Comparison of ENCODE assay signal across 1 cellular context in the genomic region with DNA sequence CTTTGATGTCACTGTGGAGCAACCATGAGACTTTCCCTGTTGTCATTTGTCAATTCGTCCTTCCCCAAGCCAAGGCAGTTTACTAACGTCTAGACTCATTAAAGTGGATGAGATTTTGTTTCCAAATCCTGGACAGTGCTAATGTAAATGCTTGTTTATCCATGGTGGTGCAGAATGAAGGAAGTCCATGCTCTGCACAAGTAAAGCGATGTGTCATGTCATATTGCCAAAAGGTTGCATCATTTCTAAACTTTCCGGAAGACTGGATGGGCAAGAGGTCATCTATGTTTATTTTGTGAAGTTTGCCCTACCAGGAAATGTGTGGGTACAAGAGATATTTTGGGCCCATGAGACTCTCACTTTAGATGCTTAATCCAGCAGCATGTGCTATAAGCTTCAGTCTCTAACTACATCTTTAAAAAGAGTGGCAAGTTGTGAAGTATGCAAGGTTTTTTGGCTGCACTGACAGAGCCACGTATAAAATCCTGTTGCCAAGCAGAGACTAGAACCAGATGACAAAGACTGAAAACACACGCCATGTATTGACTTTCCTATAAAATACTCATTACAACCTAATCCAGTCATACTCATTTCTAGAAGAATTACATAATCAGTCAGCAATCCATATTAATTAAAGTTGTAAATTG.
TF ChIP-seq lines count a peak whose summit lies in the region.

No MANE protein-coding gene starts in this region.

TF ChIP-seq in K562, 482 proteins besides CTCF, POLR2A, EP300 and RAD21 (continued from another document and continues in another):
- TF ChIP-seq, protein P1, sequence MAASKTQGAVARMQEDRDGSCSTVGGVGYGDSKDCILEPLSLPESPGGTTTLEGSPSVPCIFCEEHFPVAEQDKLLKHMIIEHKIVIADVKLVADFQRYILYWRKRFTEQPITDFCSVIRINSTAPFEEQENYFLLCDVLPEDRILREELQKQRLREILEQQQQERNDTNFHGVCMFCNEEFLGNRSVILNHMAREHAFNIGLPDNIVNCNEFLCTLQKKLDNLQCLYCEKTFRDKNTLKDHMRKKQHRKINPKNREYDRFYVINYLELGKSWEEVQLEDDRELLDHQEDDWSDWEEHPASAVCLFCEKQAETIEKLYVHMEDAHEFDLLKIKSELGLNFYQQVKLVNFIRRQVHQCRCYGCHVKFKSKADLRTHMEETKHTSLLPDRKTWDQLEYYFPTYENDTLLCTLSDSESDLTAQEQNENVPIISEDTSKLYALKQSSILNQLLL (CRISPR knock-in tag; IDR thresholded peaks at IDR 0.05; ENCODE audit: borderline replicate concordance): no peak
- peak; percentile 97 for TF ChIP-seq CEBPB (tag; IDR thresholded peaks at IDR 0.05)
- no peak for TF ChIP-seq ZNF133 (CRISPR knock-in tag; IDR thresholded peaks at IDR 0.05)
- no peak for TF ChIP-seq SAP30 (IDR thresholded peaks at IDR 0.05; ENCODE audit: borderline replicate concordance, insufficient read depth, low read depth, low read length, poor library complexity, severe bottlenecking)
- TF ChIP-seq ZNF436 (CRISPR knock-in tag; IDR thresholded peaks at IDR 0.05): no peak
- TF ChIP-seq JUN (IDR thresholded peaks at IDR 0.05; ENCODE audit: borderline replicate concordance, low read depth, low read length): peak; percentile 96
- peak; percentile 77; the same call in 1 of the 2 replicates for TF ChIP-seq JUN (CRISPR knock-in tag; IDR thresholded peaks at IDR 0.05; ENCODE audit: borderline replicate concordance)
- no peak for TF ChIP-seq RBM25 (IDR thresholded peaks at IDR 0.05; ENCODE audit: low read depth, low read length, severe bottlenecking)
- no peak for TF ChIP-seq MCM3 (IDR thresholded peaks at IDR 0.05)
- TF ChIP-seq U2AF2 (optimal IDR thresholded peaks at IDR 0.05; ENCODE audit: low read depth, low read length): no peak
- TF ChIP-seq, protein P2, sequence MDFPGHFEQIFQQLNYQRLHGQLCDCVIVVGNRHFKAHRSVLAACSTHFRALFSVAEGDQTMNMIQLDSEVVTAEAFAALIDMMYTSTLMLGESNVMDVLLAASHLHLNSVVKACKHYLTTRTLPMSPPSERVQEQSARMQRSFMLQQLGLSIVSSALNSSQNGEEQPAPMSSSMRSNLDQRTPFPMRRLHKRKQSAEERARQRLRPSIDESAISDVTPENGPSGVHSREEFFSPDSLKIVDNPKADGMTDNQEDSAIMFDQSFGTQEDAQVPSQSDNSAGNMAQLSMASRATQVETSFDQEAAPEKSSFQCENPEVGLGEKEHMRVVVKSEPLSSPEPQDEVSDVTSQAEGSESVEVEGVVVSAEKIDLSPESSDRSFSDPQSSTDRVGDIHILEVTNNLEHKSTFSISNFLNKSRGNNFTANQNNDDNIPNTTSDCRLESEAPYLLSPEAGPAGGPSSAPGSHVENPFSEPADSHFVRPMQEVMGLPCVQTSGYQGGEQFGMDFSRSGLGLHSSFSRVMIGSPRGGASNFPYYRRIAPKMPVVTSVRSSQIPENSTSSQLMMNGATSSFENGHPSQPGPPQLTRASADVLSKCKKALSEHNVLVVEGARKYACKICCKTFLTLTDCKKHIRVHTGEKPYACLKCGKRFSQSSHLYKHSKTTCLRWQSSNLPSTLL (IDR thresholded peaks at IDR 0.05): no peak
- TF ChIP-seq SMARCE1 (IDR thresholded peaks at IDR 0.05): peak; percentile 68; the same call in 1 of the 2 replicates
- TF ChIP-seq, protein P3, sequence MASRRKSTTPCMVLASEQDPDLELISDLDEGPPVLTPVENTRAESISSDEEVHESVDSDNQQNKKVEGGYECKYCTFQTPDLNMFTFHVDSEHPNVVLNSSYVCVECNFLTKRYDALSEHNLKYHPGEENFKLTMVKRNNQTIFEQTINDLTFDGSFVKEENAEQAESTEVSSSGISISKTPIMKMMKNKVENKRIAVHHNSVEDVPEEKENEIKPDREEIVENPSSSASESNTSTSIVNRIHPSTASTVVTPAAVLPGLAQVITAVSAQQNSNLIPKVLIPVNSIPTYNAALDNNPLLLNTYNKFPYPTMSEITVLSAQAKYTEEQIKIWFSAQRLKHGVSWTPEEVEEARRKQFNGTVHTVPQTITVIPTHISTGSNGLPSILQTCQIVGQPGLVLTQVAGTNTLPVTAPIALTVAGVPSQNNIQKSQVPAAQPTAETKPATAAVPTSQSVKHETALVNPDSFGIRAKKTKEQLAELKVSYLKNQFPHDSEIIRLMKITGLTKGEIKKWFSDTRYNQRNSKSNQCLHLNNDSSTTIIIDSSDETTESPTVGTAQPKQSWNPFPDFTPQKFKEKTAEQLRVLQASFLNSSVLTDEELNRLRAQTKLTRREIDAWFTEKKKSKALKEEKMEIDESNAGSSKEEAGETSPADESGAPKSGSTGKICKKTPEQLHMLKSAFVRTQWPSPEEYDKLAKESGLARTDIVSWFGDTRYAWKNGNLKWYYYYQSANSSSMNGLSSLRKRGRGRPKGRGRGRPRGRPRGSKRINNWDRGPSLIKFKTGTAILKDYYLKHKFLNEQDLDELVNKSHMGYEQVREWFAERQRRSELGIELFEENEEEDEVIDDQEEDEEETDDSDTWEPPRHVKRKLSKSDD (conservative IDR thresholded peaks at IDR 0.05; ENCODE audit: low read length): no peak
- TF ChIP-seq HDAC8 (tag; IDR thresholded peaks at IDR 0.05): peak; percentile 74; the same call in 1 of the 2 replicates
- no peak for TF ChIP-seq SAFB2 (IDR thresholded peaks at IDR 0.05; ENCODE audit: borderline replicate concordance, low read depth, low read length, severe bottlenecking)
- TF ChIP-seq NCOA1 (IDR thresholded peaks at IDR 0.05; ENCODE audit: low read depth): no peak; the same call in 1 of the 2 replicates
- peak; percentile 72; the same call in 1 of the 2 replicates for TF ChIP-seq KLF13 (tag; IDR thresholded peaks at IDR 0.05; ENCODE audit: borderline replicate concordance, low read depth)
- TF ChIP-seq, protein P4, sequence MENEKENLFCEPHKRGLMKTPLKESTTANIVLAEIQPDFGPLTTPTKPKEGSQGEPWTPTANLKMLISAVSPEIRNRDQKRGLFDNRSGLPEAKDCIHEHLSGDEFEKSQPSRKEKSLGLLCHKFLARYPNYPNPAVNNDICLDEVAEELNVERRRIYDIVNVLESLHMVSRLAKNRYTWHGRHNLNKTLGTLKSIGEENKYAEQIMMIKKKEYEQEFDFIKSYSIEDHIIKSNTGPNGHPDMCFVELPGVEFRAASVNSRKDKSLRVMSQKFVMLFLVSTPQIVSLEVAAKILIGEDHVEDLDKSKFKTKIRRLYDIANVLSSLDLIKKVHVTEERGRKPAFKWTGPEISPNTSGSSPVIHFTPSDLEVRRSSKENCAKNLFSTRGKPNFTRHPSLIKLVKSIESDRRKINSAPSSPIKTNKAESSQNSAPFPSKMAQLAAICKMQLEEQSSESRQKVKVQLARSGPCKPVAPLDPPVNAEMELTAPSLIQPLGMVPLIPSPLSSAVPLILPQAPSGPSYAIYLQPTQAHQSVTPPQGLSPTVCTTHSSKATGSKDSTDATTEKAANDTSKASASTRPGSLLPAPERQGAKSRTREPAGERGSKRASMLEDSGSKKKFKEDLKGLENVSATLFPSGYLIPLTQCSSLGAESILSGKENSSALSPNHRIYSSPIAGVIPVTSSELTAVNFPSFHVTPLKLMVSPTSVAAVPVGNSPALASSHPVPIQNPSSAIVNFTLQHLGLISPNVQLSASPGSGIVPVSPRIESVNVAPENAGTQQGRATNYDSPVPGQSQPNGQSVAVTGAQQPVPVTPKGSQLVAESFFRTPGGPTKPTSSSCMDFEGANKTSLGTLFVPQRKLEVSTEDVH (IDR thresholded peaks at IDR 0.05; ENCODE audit: low read depth, partially characterized antibody): peak; percentile 19
- TF ChIP-seq POLR3G (IDR thresholded peaks at IDR 0.05; ENCODE audit: extremely low read depth, insufficient read length, insufficient replicate concordance): no peak
- TF ChIP-seq, protein P5, sequence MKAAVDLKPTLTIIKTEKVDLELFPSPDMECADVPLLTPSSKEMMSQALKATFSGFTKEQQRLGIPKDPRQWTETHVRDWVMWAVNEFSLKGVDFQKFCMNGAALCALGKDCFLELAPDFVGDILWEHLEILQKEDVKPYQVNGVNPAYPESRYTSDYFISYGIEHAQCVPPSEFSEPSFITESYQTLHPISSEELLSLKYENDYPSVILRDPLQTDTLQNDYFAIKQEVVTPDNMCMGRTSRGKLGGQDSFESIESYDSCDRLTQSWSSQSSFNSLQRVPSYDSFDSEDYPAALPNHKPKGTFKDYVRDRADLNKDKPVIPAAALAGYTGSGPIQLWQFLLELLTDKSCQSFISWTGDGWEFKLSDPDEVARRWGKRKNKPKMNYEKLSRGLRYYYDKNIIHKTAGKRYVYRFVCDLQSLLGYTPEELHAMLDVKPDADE (conservative IDR thresholded peaks at IDR 0.05; ENCODE audit: control insufficient read depth, low read depth, low read length): no peak
- TF ChIP-seq ZNF551 (CRISPR knock-in tag; IDR thresholded peaks at IDR 0.05): no peak
- peak; percentile 92 to 96 for TF ChIP-seq FOXK2 (conservative IDR thresholded peaks at IDR 0.05 in 1 of 2, IDR thresholded peaks at IDR 0.05 in 1 of 2; ENCODE audit: low read depth in 2 of 2)
- TF ChIP-seq ZNF253 (CRISPR knock-in tag; conservative IDR thresholded peaks at IDR 0.05): no peak
- TF ChIP-seq RAD51 (IDR thresholded peaks at IDR 0.05; ENCODE audit: borderline replicate concordance, low read depth): no peak
- peak; percentile 29; the same call in 1 of the 2 replicates for TF ChIP-seq CC2D1A (IDR thresholded peaks at IDR 0.05)
- TF ChIP-seq, protein P6, sequence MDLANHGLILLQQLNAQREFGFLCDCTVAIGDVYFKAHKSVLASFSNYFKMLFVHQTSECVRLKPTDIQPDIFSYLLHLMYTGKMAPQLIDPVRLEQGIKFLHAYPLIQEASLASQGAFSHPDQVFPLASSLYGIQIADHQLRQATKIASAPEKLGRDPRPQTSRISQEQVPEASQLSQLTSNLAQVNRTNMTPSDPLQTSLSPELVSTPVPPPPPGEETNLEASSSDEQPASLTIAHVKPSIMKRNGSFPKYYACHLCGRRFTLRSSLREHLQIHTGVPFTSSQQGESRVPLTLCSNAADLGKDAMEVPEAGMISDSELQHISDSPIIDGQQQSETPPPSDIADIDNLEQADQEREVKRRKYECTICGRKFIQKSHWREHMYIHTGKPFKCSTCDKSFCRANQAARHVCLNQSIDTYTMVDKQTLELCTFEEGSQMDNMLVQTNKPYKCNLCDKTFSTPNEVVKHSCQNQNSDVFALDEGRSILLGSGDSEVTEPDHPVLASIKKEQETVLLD (IDR thresholded peaks at IDR 0.05): no peak; the same call in 1 of the 2 replicates
- peak; percentile 71 for TF ChIP-seq POLR2H (tag; IDR thresholded peaks at IDR 0.05; ENCODE audit: low read depth)
- TF ChIP-seq ZNF785 (CRISPR knock-in tag; IDR thresholded peaks at IDR 0.05): no peak
- TF ChIP-seq ZFP36 (IDR thresholded peaks at IDR 0.05; ENCODE audit: low read depth, low read length, partially characterized antibody): no peak
- TF ChIP-seq, protein P7, sequence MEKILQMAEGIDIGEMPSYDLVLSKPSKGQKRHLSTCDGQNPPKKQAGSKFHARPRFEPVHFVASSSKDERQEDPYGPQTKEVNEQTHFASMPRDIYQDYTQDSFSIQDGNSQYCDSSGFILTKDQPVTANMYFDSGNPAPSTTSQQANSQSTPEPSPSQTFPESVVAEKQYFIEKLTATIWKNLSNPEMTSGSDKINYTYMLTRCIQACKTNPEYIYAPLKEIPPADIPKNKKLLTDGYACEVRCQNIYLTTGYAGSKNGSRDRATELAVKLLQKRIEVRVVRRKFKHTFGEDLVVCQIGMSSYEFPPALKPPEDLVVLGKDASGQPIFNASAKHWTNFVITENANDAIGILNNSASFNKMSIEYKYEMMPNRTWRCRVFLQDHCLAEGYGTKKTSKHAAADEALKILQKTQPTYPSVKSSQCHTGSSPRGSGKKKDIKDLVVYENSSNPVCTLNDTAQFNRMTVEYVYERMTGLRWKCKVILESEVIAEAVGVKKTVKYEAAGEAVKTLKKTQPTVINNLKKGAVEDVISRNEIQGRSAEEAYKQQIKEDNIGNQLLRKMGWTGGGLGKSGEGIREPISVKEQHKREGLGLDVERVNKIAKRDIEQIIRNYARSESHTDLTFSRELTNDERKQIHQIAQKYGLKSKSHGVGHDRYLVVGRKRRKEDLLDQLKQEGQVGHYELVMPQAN (IDR thresholded peaks at IDR 0.05; ENCODE audit: borderline replicate concordance): no peak
- TF ChIP-seq TCF7L2 (IDR thresholded peaks at IDR 0.05; ENCODE audit: low read depth, low read length): no peak
- TF ChIP-seq CREBBP (IDR thresholded peaks at IDR 0.05; ENCODE audit: low read depth, low read length): no peak
- TF ChIP-seq, protein P8, sequence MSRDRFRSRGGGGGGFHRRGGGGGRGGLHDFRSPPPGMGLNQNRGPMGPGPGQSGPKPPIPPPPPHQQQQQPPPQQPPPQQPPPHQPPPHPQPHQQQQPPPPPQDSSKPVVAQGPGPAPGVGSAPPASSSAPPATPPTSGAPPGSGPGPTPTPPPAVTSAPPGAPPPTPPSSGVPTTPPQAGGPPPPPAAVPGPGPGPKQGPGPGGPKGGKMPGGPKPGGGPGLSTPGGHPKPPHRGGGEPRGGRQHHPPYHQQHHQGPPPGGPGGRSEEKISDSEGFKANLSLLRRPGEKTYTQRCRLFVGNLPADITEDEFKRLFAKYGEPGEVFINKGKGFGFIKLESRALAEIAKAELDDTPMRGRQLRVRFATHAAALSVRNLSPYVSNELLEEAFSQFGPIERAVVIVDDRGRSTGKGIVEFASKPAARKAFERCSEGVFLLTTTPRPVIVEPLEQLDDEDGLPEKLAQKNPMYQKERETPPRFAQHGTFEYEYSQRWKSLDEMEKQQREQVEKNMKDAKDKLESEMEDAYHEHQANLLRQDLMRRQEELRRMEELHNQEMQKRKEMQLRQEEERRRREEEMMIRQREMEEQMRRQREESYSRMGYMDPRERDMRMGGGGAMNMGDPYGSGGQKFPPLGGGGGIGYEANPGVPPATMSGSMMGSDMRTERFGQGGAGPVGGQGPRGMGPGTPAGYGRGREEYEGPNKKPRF (IDR thresholded peaks at IDR 0.05; ENCODE audit: low read depth, low read length): no peak
- TF ChIP-seq ZNF583 (CRISPR knock-in tag; IDR thresholded peaks at IDR 0.05): peak; percentile 87
- TF ChIP-seq TEAD2 (tag; IDR thresholded peaks at IDR 0.05): no peak
- no peak for TF ChIP-seq HEY1 (CRISPR knock-in tag; IDR thresholded peaks at IDR 0.05; ENCODE audit: borderline replicate concordance)
- TF ChIP-seq ZNF764 (CRISPR knock-in tag; IDR thresholded peaks at IDR 0.05; ENCODE audit: low read depth): no peak
- TF ChIP-seq, protein P9, sequence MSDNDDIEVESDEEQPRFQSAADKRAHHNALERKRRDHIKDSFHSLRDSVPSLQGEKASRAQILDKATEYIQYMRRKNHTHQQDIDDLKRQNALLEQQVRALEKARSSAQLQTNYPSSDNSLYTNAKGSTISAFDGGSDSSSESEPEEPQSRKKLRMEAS (CRISPR knock-in tag; IDR thresholded peaks at IDR 0.05): no peak
- TF ChIP-seq FUS (optimal IDR thresholded peaks at IDR 0.05; ENCODE audit: low read depth, low read length): no peak
- no peak for TF ChIP-seq FIP1L1 (IDR thresholded peaks at IDR 0.05; ENCODE audit: low read depth, low read length, poor library complexity, severe bottlenecking)
- TF ChIP-seq, protein P10, sequence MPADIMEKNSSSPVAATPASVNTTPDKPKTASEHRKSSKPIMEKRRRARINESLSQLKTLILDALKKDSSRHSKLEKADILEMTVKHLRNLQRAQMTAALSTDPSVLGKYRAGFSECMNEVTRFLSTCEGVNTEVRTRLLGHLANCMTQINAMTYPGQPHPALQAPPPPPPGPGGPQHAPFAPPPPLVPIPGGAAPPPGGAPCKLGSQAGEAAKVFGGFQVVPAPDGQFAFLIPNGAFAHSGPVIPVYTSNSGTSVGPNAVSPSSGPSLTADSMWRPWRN (IDR thresholded peaks at IDR 0.05; ENCODE audit: low read depth): no peak
